Comparison of ENCODE assay signal across 27 cellular contexts in genomic region chr12:9256341-9256740, GRCh38. TPM values are rescaled to one million over a fixed set of nuclear protein-coding genes. Genes with fewer than 3 reads are reported as not detected.
"Had no signal": no experiment of that assay in that cellular context is flagged by ENCODE, and none has a peak within 500 bp of the region (broad histone marks: within the 10 kb centered on the region; RNA-seq: fewer than 3 reads in every experiment).

No MANE protein-coding gene starts in this region.

- H3K9me3 ChIP-seq: ascending aorta had no signal

- H3K4me1 ChIP-seq: ascending aorta, body of pancreas had no signal

- H3K27ac ChIP-seq: ascending aorta, body of pancreas had no signal

- H3K4me3 ChIP-seq: ascending aorta, body of pancreas had no signal

- ATAC-seq: activated naive CD4-positive, alpha-beta T cell treated with anti-CD3 and anti-CD28 coated beads, Interleukin-2, amount 50 U/mL, for 72 hours; activated naive CD8-positive, alpha-beta T cell treated with anti-CD3 and anti-CD28 coated beads, Interleukin-2, amount 50 U/mL, for 24 hours; activated T-cell treated with anti-CD3 and anti-CD28 coated beads, Interleukin-2, amount 50 U/mL, for 4 hours; body of pancreas; Panc1; Right ventricle myocardium inferior had no signal

- H3K36me3 ChIP-seq: ascending aorta had no signal

- DNase-seq: activated CD4-positive, alpha-beta memory T cell treated with anti-CD3 and anti-CD28 coated beads for 36 hours; activated CD4-positive, alpha-beta T cell treated with anti-CD3 and anti-CD28 coated beads for 1 hour; activated CD4-positive, alpha-beta T cell treated with anti-CD3 and anti-CD28 coated beads, Interleukin-2, amount 10 ng/mL, durations not matched to agents 24 days and 14 days; activated CD8-positive, alpha-beta memory T cell treated with anti-CD3 and anti-CD28 coated beads for 24 hours; activated effector memory CD4-positive, alpha-beta T cell treated with anti-CD3 and anti-CD28 coated beads, Interleukin-2, amount 50 U/mL, for 16 hours; activated naive CD4-positive, alpha-beta T cell treated with Interleukin-2 at 50 U/mL for 16 hours; activated naive CD8-positive, alpha-beta T cell treated with anti-CD3 and anti-CD28 coated beads, Interleukin-2, amount 50 U/mL, for 24 hours; activated T-cell treated with anti-CD3 and anti-CD28 coated beads, Interleukin-2, amount 50 U/mL, for 4 hours; amniotic stem cell; body of pancreas; Kasumi-1; NCI-H1048; NCI-H1417 treated with DMSO at 0.1 percent for 48 hours; NCI-H1694 treated with DMSO at 0.1 percent for 48 hours; NCI-H2029 treated with DMSO at 0.1 percent for 48 hours; NCI-H345; NCI-H510A; NCI-H526 treated with DMSO at 0.1 percent for 48 hours; NCI-H82; OCI-M1; RPMI8226 had no signal

- H3K27me3 ChIP-seq: ascending aorta, body of pancreas had no signal

RNA-seq across cellular contexts. Expression of gene PZP, which starts 48.1 kb away (rescaled TPM):
- total RNA-seq: activated CD4-positive, alpha-beta memory T cell treated with anti-CD3 and anti-CD28 coated beads for 36 hours; activated CD4-positive, alpha-beta T cell treated with anti-CD3 and anti-CD28 coated beads, Interleukin-2, amount 10 ng/mL, durations not matched to agents 24 days and 14 days; activated naive CD4-positive, alpha-beta T cell treated with anti-CD3 and anti-CD28 coated beads, Interleukin-2, amount 50 U/mL, for 72 hours; activated T-cell treated with anti-CD3 and anti-CD28 coated beads, Interleukin-2, amount 50 U/mL, for 4 hours; ascending aorta; body of pancreas; bronchial epithelial cell; M059J had no signal
